Comparison of ENCODE assay signal across 28 cellular contexts in the genomic region with DNA sequence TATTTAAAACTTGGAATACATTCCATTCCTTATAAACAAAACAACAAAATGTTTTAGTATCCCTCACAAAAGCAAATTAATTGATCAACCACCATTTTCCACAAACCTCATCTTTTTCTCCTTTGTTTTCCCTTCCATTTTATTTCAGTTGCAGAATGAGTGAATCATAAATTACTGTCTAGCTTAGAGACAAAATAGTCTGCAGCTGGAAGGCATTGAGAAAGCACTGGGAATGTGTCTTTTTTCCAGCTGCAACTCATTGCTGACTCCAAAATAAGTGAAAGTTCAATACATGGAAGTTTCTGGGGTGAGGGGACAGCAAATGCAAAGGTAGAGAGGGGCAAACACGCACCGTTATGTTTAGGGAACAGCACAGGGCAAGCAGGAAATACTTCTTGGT.
A peak's percentile ranks its signal among the peaks of the same experiment; 100 is the strongest.
DNase-seq lines count a peak whose midpoint lies in the region; ATAC-seq and TF ChIP-seq lines count a peak whose summit lies in the region.
"Had no signal": no experiment of that assay in that cellular context is flagged by ENCODE, and none has a peak within 500 bp of the region (broad histone marks: within the 10 kb centered on the region; RNA-seq: fewer than 3 reads in every experiment).

No MANE protein-coding gene starts in this region.

- no peak for ATAC-seq in stimulated activated memory B cell treated with anti-CD40 and anti-IgM and Interleukin-4, amounts not matched to agents 10 μg/mL and 1 μg/mL and 100 μg/mL, for 72 hours
- ATAC-seq in foreskin keratinocyte = no peak
- ATAC-seq: gastrocnemius medialis; left cardiac atrium; Panc1; pancreas; stimulated activated naive CD8-positive, alpha-beta T cell treated with anti-CD3 and anti-CD28 coated beads, Interleukin-15, Interleukin-2, amounts not matched to agents 100 U/mL and 50 U/mL, for 24 hours had no signal

- H3K36me3 ChIP-seq in skeletal muscle satellite cell (ENCODE audit: insufficient read depth, low read length) = peaks cover 4% of the 10 kb centered on the region
- H3K36me3 ChIP-seq: adrenal gland, pancreas had no signal

- H3K9me3 Mint-ChIP-seq in stimulated activated memory B cell treated with anti-CD40 and anti-IgM and Interleukin-4, amounts not matched to agents 10 μg/mL and 1 μg/mL and 100 μg/mL, for 72 hours = peaks cover 4% of the 10 kb centered on the region

- peak; percentile 17 for DNase-seq in GM03348 (ENCODE audit: low spot score)
- peak; percentile 29 for DNase-seq in amniotic epithelial cell (ENCODE audit: low read depth)
- DNase-seq in fibroblast of the aortic adventitia (ENCODE audit: low read depth) = peak; percentile 50
- DNase-seq in foreskin keratinocyte = no peak
- DNase-seq in NCI-H345 treated with DMSO at 0.1 percent for 48 hours (lab: John Stamatoyannopoulos, UW; ENCODE audit: unreplicated experiment) = no peak
- DNase-seq: activated CD4-positive, alpha-beta T cell treated with anti-CD3 and anti-CD28 coated beads, Interleukin-2, amount 50 U/mL, for 48 hours; activated CD4-positive, CD25-positive, alpha-beta regulatory T cell treated with anti-CD3 and anti-CD28 coated beads, Interleukin-2, amount 50 U/mL, for 72 hours; activated naive CD4-positive, alpha-beta T cell; adrenal gland; BE2C; CD8-positive, alpha-beta memory T cell; gastrocnemius medialis; left cardiac atrium; NCI-H1048; NCI-H446 treated with DMSO at 0.1 percent for 48 hours; NCI-H774; pancreas; retina; Right ventricle myocardium superior; stimulated activated CD4-positive, alpha-beta T cell treated with anti-CD3 and anti-CD28 coated beads, Interleukin-1b, Interleukin-23, amount 100 ng/mL, for 48 hours; stimulated activated naive CD8-positive, alpha-beta T cell treated with anti-CD3 and anti-CD28 coated beads, Interleukin-15, Interleukin-2, amounts not matched to agents 100 U/mL and 50 U/mL, for 24 hours; T-helper 2 cell; testis had no signal

- H3K4me1 ChIP-seq in skeletal muscle satellite cell (ENCODE audit: control insufficient read depth, insufficient read depth, low read length) (peaks cover 42% of the 10 kb centered on the region), foreskin keratinocyte (peaks cover 8% of the 10 kb centered on the region)
- H3K4me1 ChIP-seq: BE2C had no signal

- H3K36me3 Mint-ChIP-seq in stimulated activated memory B cell treated with anti-CD40 and anti-IgM and Interleukin-4, amounts not matched to agents 10 μg/mL and 1 μg/mL and 100 μg/mL, for 72 hours = peaks cover 63% of the 10 kb centered on the region

- no peaks in the 10 kb centered on the region for H3K27me3 ChIP-seq in skeletal muscle satellite cell (ENCODE audit: control insufficient read depth, insufficient read depth, low read length)
- no peaks in the 10 kb centered on the region for H3K27me3 ChIP-seq in foreskin keratinocyte
- H3K27me3 ChIP-seq: adrenal gland, BE2C, gastrocnemius medialis, pancreas, testis had no signal

- H3K4me3 ChIP-seq in fibroblast of the aortic adventitia (ENCODE audit: low read depth, low read length) (no peak overlapping the region), skeletal muscle satellite cell (ENCODE audit: low read length) (no peak overlapping the region)
- H3K4me3 ChIP-seq: adrenal gland, gastrocnemius medialis, HAP-1, lung, pancreas, testis had no signal

- no peaks in the 10 kb centered on the region for H3K9me3 ChIP-seq in skeletal muscle satellite cell (replicated peaks; ENCODE audit: low read length)
- H3K9me3 ChIP-seq: adrenal gland, BE2C, gastrocnemius medialis, HAP-1, pancreas, testis had no signal

- no peak overlapping the region for H3K27ac ChIP-seq in foreskin keratinocyte
- H3K27ac ChIP-seq: adrenal gland, gastrocnemius medialis, pancreas, testis had no signal

- H3K4me3 Mint-ChIP-seq in stimulated activated memory B cell treated with anti-CD40 and anti-IgM and Interleukin-4, amounts not matched to agents 10 μg/mL and 1 μg/mL and 100 μg/mL, for 72 hours = no peak overlapping the region
- H3K4me3 Mint-ChIP-seq: CD8-positive, alpha-beta memory T cell had no signal

- no peak for TF ChIP-seq CTCF in fibroblast of the aortic adventitia (IDR thresholded peaks at IDR 0.05; ENCODE audit: insufficient read depth, low read length)
- TF ChIP-seq CTCF in foreskin keratinocyte (conservative IDR thresholded peaks at IDR 0.05) = no peak

- H3K27ac Mint-ChIP-seq in stimulated activated memory B cell treated with anti-CD40 and anti-IgM and Interleukin-4, amounts not matched to agents 10 μg/mL and 1 μg/mL and 100 μg/mL, for 72 hours = no peak overlapping the region

- peak overlapping the region; percentile 20 for H3K9ac ChIP-seq in skeletal muscle satellite cell (ENCODE audit: low read depth, low read length)

- H3K27me3 Mint-ChIP-seq in stimulated activated memory B cell treated with anti-CD40 and anti-IgM and Interleukin-4, amounts not matched to agents 10 μg/mL and 1 μg/mL and 100 μg/mL, for 72 hours = no peaks in the 10 kb centered on the region
- H3K27me3 Mint-ChIP-seq: CD8-positive, alpha-beta memory T cell had no signal

- H3K4me1 Mint-ChIP-seq in stimulated activated memory B cell treated with anti-CD40 and anti-IgM and Interleukin-4, amounts not matched to agents 10 μg/mL and 1 μg/mL and 100 μg/mL, for 72 hours = no peaks in the 10 kb centered on the region

- peak overlapping the region; percentile 44 for H3K4me2 ChIP-seq in skeletal muscle satellite cell (ENCODE audit: low read length)

Comparison
In these comparisons a context has a peak if more than half of its experiments do, and no peak if none do; other contexts are left out.
1. DNase-seq: peak in GM03348 (single experiment), amniotic epithelial cell (single experiment) and fibroblast of the aortic adventitia (single experiment); none in foreskin keratinocyte (0 of 2) and NCI-H345 treated with DMSO at 0.1 percent for 48 hours (single experiment).